Comparison of ENCODE assay signal across 1 cellular context in genomic region chr3:8617921-8618320, GRCh38.
TF ChIP-seq lines count a peak whose summit lies in the region.

No MANE protein-coding gene starts in this region.

TF ChIP-seq in HepG2, 621 proteins besides CTCF, POLR2A, EP300 and RAD21 (continued from another document):
- TF ChIP-seq AGO2 (optimal IDR thresholded peaks at IDR 0.05; ENCODE audit: low read depth, low read length) (peak; percentile 31), TFDP1 (CRISPR knock-in tag; IDR thresholded peaks at IDR 0.05; ENCODE audit: borderline replicate concordance) (no peak), GLMP (CRISPR knock-in tag; IDR thresholded peaks at IDR 0.05; ENCODE audit: borderline replicate concordance) (no peak), SIX1 (CRISPR knock-in tag; IDR thresholded peaks at IDR 0.05; ENCODE audit: borderline replicate concordance) (no peak), NFKB2 (CRISPR knock-in tag; IDR thresholded peaks at IDR 0.05; ENCODE audit: borderline replicate concordance) (0 out of 2 replicates have a peak, but pooled peaks have one; percentile 23), DNMT3B (CRISPR knock-in tag; conservative IDR thresholded peaks at IDR 0.05) (no peak), ZBTB46 (CRISPR knock-in tag; IDR thresholded peaks at IDR 0.05; ENCODE audit: borderline replicate concordance) (no peak), ZNF724P (CRISPR knock-in tag; IDR thresholded peaks at IDR 0.05; ENCODE audit: borderline replicate concordance) (no peak), PHF8 (CRISPR knock-in tag; IDR thresholded peaks at IDR 0.05) (no peak), ZNF687 (CRISPR knock-in tag; IDR thresholded peaks at IDR 0.05) (peak; percentile 31; the same call in 1 of the 2 replicates), NFE2L1 (CRISPR knock-in tag; IDR thresholded peaks at IDR 0.05; ENCODE audit: borderline replicate concordance) (no peak), KDM2A (CRISPR knock-in tag; IDR thresholded peaks at IDR 0.05; ENCODE audit: borderline replicate concordance, low read depth) (peak; percentile 20; the same call in 1 of the 2 replicates), RBM22 (optimal IDR thresholded peaks at IDR 0.05; ENCODE audit: low read length) (peak; percentile 6), FOXA1 (IDR thresholded peaks at IDR 0.05) (no peak), FOXA1 (CRISPR knock-in tag; IDR thresholded peaks at IDR 0.05) (no peak), AGO1 (IDR thresholded peaks at IDR 0.05; ENCODE audit: low read depth, low read length, poor library complexity, severe bottlenecking) (peak; percentile 22), NFAT5 (CRISPR knock-in tag; IDR thresholded peaks at IDR 0.05) (0 out of 2 replicates have a peak, but pooled peaks have one; percentile 41)
